In the genomic region with DNA sequence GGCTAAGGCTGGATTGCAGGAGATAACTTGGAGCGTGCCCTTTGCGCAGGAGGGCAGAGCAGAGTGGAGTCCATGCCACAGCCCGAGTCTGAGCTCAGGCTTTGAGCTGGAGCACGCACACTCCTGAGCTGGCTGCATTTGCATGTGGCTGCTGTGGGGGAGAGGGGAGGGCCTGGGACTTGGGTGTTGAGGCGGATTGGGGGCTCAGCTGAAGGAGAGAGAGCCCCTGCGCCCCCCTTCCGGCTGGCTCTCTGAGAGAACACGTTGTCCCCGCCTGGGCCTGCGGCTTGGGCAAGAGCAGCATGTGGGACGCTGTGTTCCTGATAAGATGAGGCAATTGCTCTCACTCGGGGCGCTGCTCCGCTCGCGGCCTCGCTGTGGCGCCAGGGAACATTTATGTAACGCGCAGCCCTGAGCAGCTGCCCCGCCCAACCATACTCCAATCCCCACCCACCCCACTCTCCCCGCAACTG, we compare ENCODE assay signal across 8 cellular contexts. TPM values are rescaled to one million over a fixed set of nuclear protein-coding genes. Genes with fewer than 3 reads are reported as not detected.
DNase-seq lines count a peak whose midpoint lies in the region; ATAC-seq and TF ChIP-seq lines count a peak whose summit lies in the region.

No MANE protein-coding gene starts in this region.

- no peak overlapping the region for H3K4me3 ChIP-seq in neural cell (ENCODE audit: low read length)

- no peaks in the 10 kb centered on the region for H3K36me3 ChIP-seq in neural cell (ENCODE audit: insufficient read depth, low read length)

- no peaks in the 10 kb centered on the region for H3F3A ChIP-seq in neural cell (ENCODE audit: insufficient read depth, low read length, poor library complexity, severe bottlenecking)

- H3K27ac Mint-ChIP-seq in stimulated activated naive CD8-positive, alpha-beta T cell treated with anti-CD3 and anti-CD28 coated beads, Interleukin-15, Interleukin-2, amounts not matched to agents 100 ng/mL and 50 ng/mL, for 24 hours = peak overlapping the region; percentile 94

- H3K4me3 Mint-ChIP-seq in stimulated activated naive CD8-positive, alpha-beta T cell treated with anti-CD3 and anti-CD28 coated beads, Interleukin-15, Interleukin-2, amounts not matched to agents 100 ng/mL and 50 ng/mL, for 24 hours = peak overlapping the region; percentile 70

- H3K4me1 Mint-ChIP-seq in stimulated activated naive CD8-positive, alpha-beta T cell treated with anti-CD3 and anti-CD28 coated beads, Interleukin-15, Interleukin-2, amounts not matched to agents 100 ng/mL and 50 ng/mL, for 24 hours (ENCODE audit: low read depth) = peaks cover 100% of the 10 kb centered on the region

- no peaks in the 10 kb centered on the region for H3K9me3 Mint-ChIP-seq in stimulated activated naive CD8-positive, alpha-beta T cell treated with anti-CD3 and anti-CD28 coated beads, Interleukin-15, Interleukin-2, amounts not matched to agents 100 ng/mL and 50 ng/mL, for 24 hours

- peak; percentile 33 for TF ChIP-seq CTCF in neural cell (IDR thresholded peaks at IDR 0.05; ENCODE audit: poor library complexity, severe bottlenecking)

- no peaks in the 10 kb centered on the region for H4K20me1 ChIP-seq in neural cell (ENCODE audit: insufficient read depth)

- no peaks in the 10 kb centered on the region for H3K27me3 ChIP-seq in neural cell (ENCODE audit: insufficient read depth, low read depth, low read length)

- TF ChIP-seq RAD21 in neural cell (conservative IDR thresholded peaks at IDR 0.05) = no peak

- no peak overlapping the region for H3K9ac ChIP-seq in neural cell (ENCODE audit: low read length)

- TF ChIP-seq EP300 in neural cell (conservative IDR thresholded peaks at IDR 0.05; ENCODE audit: poor library complexity, severe bottlenecking) = no peak

- H2AFZ ChIP-seq in neural cell (ENCODE audit: low read depth, low read length) = no peak overlapping the region

- DNase-seq in ELF-1 (ENCODE audit: low read depth, low spot score) (peak; percentile 80), NOMO-1 treated with DMSO at 0.1 percent for 48 hours (lab: John Stamatoyannopoulos, UW; ENCODE audit: unreplicated experiment) (peak; percentile 85), activated T-helper 1 cell treated with Interleukin-2 at 50 U/mL for 16 hours (ENCODE audit: low read depth) (peak; percentile 61), fibroblast of gingiva (ENCODE audit: low read depth) (peak; percentile 92), NCI-H2029 treated with DMSO at 0.1 percent for 48 hours (lab: John Stamatoyannopoulos, UW) (no peak)

- ATAC-seq in HG02588 (IDR thresholded peaks at IDR 0.05; ENCODE audit: unreplicated experiment) = peak; percentile 45

- H3K79me2 ChIP-seq in neural cell (replicated peaks; ENCODE audit: insufficient read depth, low read length) = peaks cover 20% of the 10 kb centered on the region

- H3K27me3 Mint-ChIP-seq in stimulated activated naive CD8-positive, alpha-beta T cell treated with anti-CD3 and anti-CD28 coated beads, Interleukin-15, Interleukin-2, amounts not matched to agents 100 ng/mL and 50 ng/mL, for 24 hours = no peaks in the 10 kb centered on the region

- peaks cover 26% of the 10 kb centered on the region for H3K36me3 Mint-ChIP-seq in stimulated activated naive CD8-positive, alpha-beta T cell treated with anti-CD3 and anti-CD28 coated beads, Interleukin-15, Interleukin-2, amounts not matched to agents 100 ng/mL and 50 ng/mL, for 24 hours (ENCODE audit: low read depth)

- no peaks in the 10 kb centered on the region for H3K9me2 ChIP-seq in neural cell (ENCODE audit: insufficient read depth, low read length)

- no peak overlapping the region for H3K27ac ChIP-seq in neural cell (ENCODE audit: low read length)

- no peak overlapping the region for H3K4me2 ChIP-seq in neural cell (ENCODE audit: low read length)

- H3K9me3 ChIP-seq in neural cell (ENCODE audit: low read length) = no peaks in the 10 kb centered on the region

TF ChIP-seq in neural cell, 6 proteins besides CTCF, POLR2A, EP300 and RAD21:
- TF ChIP-seq MXI1 (conservative IDR thresholded peaks at IDR 0.05; ENCODE audit: poor library complexity, severe bottlenecking) (peak; percentile 21), SMC3 (conservative IDR thresholded peaks at IDR 0.05; ENCODE audit: poor library complexity) (peak; percentile 18), POLR2AphosphoS5 (IDR thresholded peaks at IDR 0.05) (no peak), EZH2 (IDR thresholded peaks at IDR 0.05; ENCODE audit: borderline replicate concordance, insufficient read depth, low read length, poor library complexity, severe bottlenecking) (no peak), TAF1 (IDR thresholded peaks at IDR 0.05; ENCODE audit: low read depth) (no peak)
- TF ChIP-seq, protein P1, sequence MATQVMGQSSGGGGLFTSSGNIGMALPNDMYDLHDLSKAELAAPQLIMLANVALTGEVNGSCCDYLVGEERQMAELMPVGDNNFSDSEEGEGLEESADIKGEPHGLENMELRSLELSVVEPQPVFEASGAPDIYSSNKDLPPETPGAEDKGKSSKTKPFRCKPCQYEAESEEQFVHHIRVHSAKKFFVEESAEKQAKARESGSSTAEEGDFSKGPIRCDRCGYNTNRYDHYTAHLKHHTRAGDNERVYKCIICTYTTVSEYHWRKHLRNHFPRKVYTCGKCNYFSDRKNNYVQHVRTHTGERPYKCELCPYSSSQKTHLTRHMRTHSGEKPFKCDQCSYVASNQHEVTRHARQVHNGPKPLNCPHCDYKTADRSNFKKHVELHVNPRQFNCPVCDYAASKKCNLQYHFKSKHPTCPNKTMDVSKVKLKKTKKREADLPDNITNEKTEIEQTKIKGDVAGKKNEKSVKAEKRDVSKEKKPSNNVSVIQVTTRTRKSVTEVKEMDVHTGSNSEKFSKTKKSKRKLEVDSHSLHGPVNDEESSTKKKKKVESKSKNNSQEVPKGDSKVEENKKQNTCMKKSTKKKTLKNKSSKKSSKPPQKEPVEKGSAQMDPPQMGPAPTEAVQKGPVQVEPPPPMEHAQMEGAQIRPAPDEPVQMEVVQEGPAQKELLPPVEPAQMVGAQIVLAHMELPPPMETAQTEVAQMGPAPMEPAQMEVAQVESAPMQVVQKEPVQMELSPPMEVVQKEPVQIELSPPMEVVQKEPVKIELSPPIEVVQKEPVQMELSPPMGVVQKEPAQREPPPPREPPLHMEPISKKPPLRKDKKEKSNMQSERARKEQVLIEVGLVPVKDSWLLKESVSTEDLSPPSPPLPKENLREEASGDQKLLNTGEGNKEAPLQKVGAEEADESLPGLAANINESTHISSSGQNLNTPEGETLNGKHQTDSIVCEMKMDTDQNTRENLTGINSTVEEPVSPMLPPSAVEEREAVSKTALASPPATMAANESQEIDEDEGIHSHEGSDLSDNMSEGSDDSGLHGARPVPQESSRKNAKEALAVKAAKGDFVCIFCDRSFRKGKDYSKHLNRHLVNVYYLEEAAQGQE (IDR thresholded peaks at IDR 0.05; ENCODE audit: borderline replicate concordance) = no peak

RNA-seq across cellular contexts. Expression of a gene that starts 39.1 kb away (rescaled TPM):
- polyA plus RNA-seq in neural cell = 17.0 and 26.1 TPM in 2 replicates
- 33.4 and 41.0 TPM in 2 replicates for polyA minus RNA-seq in neural cell
